ENCODE assay signal across 25 cellular contexts in genomic region chr9:134536931-134537330, GRCh38.
"Had no signal": no experiment of that assay in that cellular context is flagged by ENCODE, and none has a peak within 500 bp of the region (broad histone marks: within the 10 kb centered on the region; RNA-seq: fewer than 3 reads in every experiment).

No MANE protein-coding gene starts in this region.

- DNase-seq: activated CD4-positive, alpha-beta memory T cell treated with anti-CD3 and anti-CD28 coated beads, Interleukin-2, amount 10 ng/mL, durations not matched to agents 7 days and 5 days; activated CD4-positive, alpha-beta T cell treated with anti-CD3 and anti-CD28 coated beads for 1 hour; activated CD4-positive, alpha-beta T cell treated with anti-CD3 and anti-CD28 coated beads, Interleukin-2, amount 10 ng/mL, durations not matched to agents 7 days and 5 days; activated gamma-delta T cell treated with Interleukin-2 at 50 U/mL for 16 hours; activated naive CD4-positive, alpha-beta T cell treated with anti-CD3 and anti-CD28 coated beads, Interleukin-2, amount 50 U/mL, for 16 hours; activated T-cell treated with anti-CD3 and anti-CD28 coated beads, Interleukin-2, amount 50 U/mL, for 4 hours; colonic mucosa; effector CD8-positive, alpha-beta T cell; gastrocnemius medialis; hypothalamus; immature natural killer cell; lower lobe of right lung; naive thymus-derived CD4-positive, alpha-beta T cell; right cardiac atrium; stimulated activated CD4-positive, alpha-beta T cell treated with anti-CD3 and anti-CD28 coated beads, Interleukin-2, amount 100 ng/mL, for 48 hours; stimulated activated naive CD4-positive, alpha-beta T cell treated with Interleukin-2 at 50 U/mL for 16 hours; T-cell; transverse colon had no signal

- FAIRE-seq: bronchial epithelial cell, urothelium cell line had no signal

- H3K27ac Mint-ChIP-seq: activated CD4-positive, alpha-beta memory T cell treated with anti-CD3 and anti-CD28 coated beads, Interleukin-2, amount 10 ng/mL, durations not matched to agents 7 days and 5 days; activated CD4-positive, alpha-beta T cell treated with anti-CD3 and anti-CD28 coated beads, Interleukin-2, amount 10 ng/mL, durations not matched to agents 7 days and 5 days; activated T-helper 17 cell treated with anti-CD3 and anti-CD28 coated beads, Interleukin-2, amount 50 U/mL, for 72 hours; immature natural killer cell; naive thymus-derived CD4-positive, alpha-beta T cell; neural progenitor cell; T-cell; WTC11 had no signal

- ATAC-seq: activated T-cell treated with anti-CD3 and anti-CD28 coated beads, Interleukin-2, amount 50 U/mL, for 4 hours; activated T-helper 17 cell treated with anti-CD3 and anti-CD28 coated beads, Interleukin-2, amount 50 U/mL, for 72 hours; gastrocnemius medialis; left lobe of liver; lower lobe of right lung; naive thymus-derived CD4-positive, alpha-beta T cell; T-cell; WTC11 had no signal

- H3K9me3 ChIP-seq: colonic mucosa, gastrocnemius medialis, lower lobe of right lung, transverse colon had no signal

- H3K4me2 ChIP-seq: neural progenitor cell had no signal

- H3K27ac ChIP-seq: colonic mucosa, gastrocnemius medialis, lower lobe of right lung, neural progenitor cell had no signal

- H3K9ac ChIP-seq: neural progenitor cell had no signal

- H3K36me3 Mint-ChIP-seq: immature natural killer cell; naive thymus-derived CD4-positive, alpha-beta T cell; neural progenitor cell; T-cell; WTC11 had no signal

- H3K36me3 ChIP-seq: colonic mucosa, gastrocnemius medialis, lower lobe of right lung, neural progenitor cell, transverse colon had no signal

- H3K27me3 ChIP-seq: colonic mucosa, neural progenitor cell, transverse colon had no signal

- H3K27me3 Mint-ChIP-seq: activated CD4-positive, alpha-beta memory T cell treated with anti-CD3 and anti-CD28 coated beads, Interleukin-2, amount 10 ng/mL, durations not matched to agents 7 days and 5 days; activated CD4-positive, alpha-beta T cell treated with anti-CD3 and anti-CD28 coated beads, Interleukin-2, amount 10 ng/mL, durations not matched to agents 7 days and 5 days; activated T-helper 17 cell treated with anti-CD3 and anti-CD28 coated beads, Interleukin-2, amount 50 U/mL, for 72 hours had no signal

- H3K4me1 ChIP-seq: colonic mucosa, gastrocnemius medialis, lower lobe of right lung, neural progenitor cell had no signal

- H2AFZ ChIP-seq: neural progenitor cell had no signal

- H3K9me3 Mint-ChIP-seq: activated CD4-positive, alpha-beta memory T cell treated with anti-CD3 and anti-CD28 coated beads, Interleukin-2, amount 10 ng/mL, durations not matched to agents 7 days and 5 days; activated CD4-positive, alpha-beta T cell treated with anti-CD3 and anti-CD28 coated beads, Interleukin-2, amount 10 ng/mL, durations not matched to agents 7 days and 5 days; activated T-cell treated with anti-CD3 and anti-CD28 coated beads, Interleukin-2, amount 50 U/mL, for 4 hours; activated T-helper 17 cell treated with anti-CD3 and anti-CD28 coated beads, Interleukin-2, amount 50 U/mL, for 72 hours; central memory CD8-positive, alpha-beta T cell; immature natural killer cell; T-cell had no signal

- H3K4me3 ChIP-seq: colonic mucosa, gastrocnemius medialis, lower lobe of right lung, neural progenitor cell, transverse colon had no signal

- H3K4me3 Mint-ChIP-seq: activated CD4-positive, alpha-beta memory T cell treated with anti-CD3 and anti-CD28 coated beads, Interleukin-2, amount 10 ng/mL, durations not matched to agents 7 days and 5 days; activated CD4-positive, alpha-beta T cell treated with anti-CD3 and anti-CD28 coated beads, Interleukin-2, amount 10 ng/mL, durations not matched to agents 7 days and 5 days; activated T-cell treated with anti-CD3 and anti-CD28 coated beads, Interleukin-2, amount 50 U/mL, for 4 hours; activated T-helper 17 cell treated with anti-CD3 and anti-CD28 coated beads, Interleukin-2, amount 50 U/mL, for 72 hours; central memory CD8-positive, alpha-beta T cell; immature natural killer cell; naive thymus-derived CD4-positive, alpha-beta T cell; neural progenitor cell; T-cell; WTC11 had no signal

- H3K4me1 Mint-ChIP-seq: activated CD4-positive, alpha-beta memory T cell treated with anti-CD3 and anti-CD28 coated beads, Interleukin-2, amount 10 ng/mL, durations not matched to agents 7 days and 5 days; activated CD4-positive, alpha-beta T cell treated with anti-CD3 and anti-CD28 coated beads, Interleukin-2, amount 10 ng/mL, durations not matched to agents 7 days and 5 days; activated T-helper 17 cell treated with anti-CD3 and anti-CD28 coated beads, Interleukin-2, amount 50 U/mL, for 72 hours; central memory CD8-positive, alpha-beta T cell; immature natural killer cell; T-cell; WTC11 had no signal
